14 cellular contexts compared by ENCODE assay signal in the genomic region with DNA sequence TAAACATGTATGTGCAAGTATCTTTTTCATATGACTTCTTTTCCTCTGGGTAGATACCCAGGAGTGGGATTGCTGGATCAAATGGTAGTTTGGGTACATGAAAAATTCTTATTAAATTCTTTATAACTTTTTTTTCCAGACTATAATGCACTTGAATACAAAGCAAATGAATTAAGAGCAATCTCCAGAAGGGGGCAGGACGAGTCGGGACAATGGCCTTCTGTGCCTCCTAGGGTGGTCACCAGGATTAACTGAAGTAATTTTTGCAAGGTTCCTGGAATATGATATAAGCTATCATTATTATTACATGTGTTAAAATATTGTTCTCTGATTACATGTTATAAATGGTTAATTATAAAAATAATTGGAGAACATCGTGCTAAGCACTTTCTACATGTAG.
DNase-seq lines count a peak whose midpoint lies in the region; ATAC-seq and TF ChIP-seq lines count a peak whose summit lies in the region.
"Had no signal": no experiment of that assay in that cellular context is flagged by ENCODE, and none has a peak within 500 bp of the region (broad histone marks: within the 10 kb centered on the region; RNA-seq: fewer than 3 reads in every experiment).

No MANE protein-coding gene starts in this region.

- TF ChIP-seq CTCF in left ventricle myocardium inferior (IDR thresholded peaks at IDR 0.05; ENCODE audit: borderline replicate concordance) (peak; percentile 45), fibroblast of the aortic adventitia (IDR thresholded peaks at IDR 0.05; ENCODE audit: insufficient read depth, low read length) (peak; percentile 32), uterus (IDR thresholded peaks at IDR 0.05) (no peak)

- DNase-seq in left ventricle myocardium inferior (no peak), left cardiac atrium (no peak), SK-MEL-5 (ENCODE audit: low read depth, low spot score) (peak; percentile 64), fibroblast of the aortic adventitia (ENCODE audit: low read depth) (peak; percentile 39), mesenteric fat pad (ENCODE audit: low spot score) (no peak), uterus (no peak), T-cell (no peak)
- DNase-seq: islet precursor cell, NCI-H1092, trophoblast cell had no signal

- H3K36me3 ChIP-seq in left ventricle myocardium inferior: peaks cover 41% of the 10 kb centered on the region
- no peaks in the 10 kb centered on the region for H3K36me3 ChIP-seq in uterus
- H3K36me3 ChIP-seq: BLaER1 had no signal

- no peaks in the 10 kb centered on the region for H3K9me3 ChIP-seq in left ventricle myocardium inferior (replicated peaks)
- H3K9me3 ChIP-seq in uterus: no peaks in the 10 kb centered on the region
- H3K9me3 ChIP-seq: BLaER1 had no signal

- H3K4me3 ChIP-seq in left ventricle myocardium inferior (no peak overlapping the region), fibroblast of the aortic adventitia (ENCODE audit: low read depth, low read length) (no peak overlapping the region), uterus (no peak overlapping the region)
- H3K4me3 ChIP-seq: BLaER1 had no signal

- no peak for ATAC-seq in left cardiac atrium
- ATAC-seq in T-cell (replicated peaks in 1 of 4): no peak
- ATAC-seq in HG02678 (IDR thresholded peaks at IDR 0.05; ENCODE audit: unreplicated experiment): no peak

- H3K9me3 Mint-ChIP-seq in T-cell: peaks cover 0 to 6% (median 0%) of the 10 kb centered on the region in 3 donors
- H3K9me3 Mint-ChIP-seq: dendritic cell treated with granulocyte-macrophage colony-stimulating factor and Interleukin-4, amounts not matched to agents 40 ng/mL and 50 ng/mL, for 4 days had no signal

- no peaks in the 10 kb centered on the region for H3K27me3 Mint-ChIP-seq in T-cell
- H3K27me3 Mint-ChIP-seq: dendritic cell treated with granulocyte-macrophage colony-stimulating factor and Interleukin-4, amounts not matched to agents 40 ng/mL and 50 ng/mL, for 4 days had no signal

- no peaks in the 10 kb centered on the region for H3K4me1 ChIP-seq in left ventricle myocardium inferior
- H3K4me1 ChIP-seq in uterus: no peaks in the 10 kb centered on the region
- H3K4me1 ChIP-seq: parathyroid adenoma had no signal

- H3K27ac Mint-ChIP-seq in T-cell: no peak overlapping the region
- H3K27ac Mint-ChIP-seq: dendritic cell treated with granulocyte-macrophage colony-stimulating factor and Interleukin-4, amounts not matched to agents 40 ng/mL and 50 ng/mL, for 4 days had no signal

- no peaks in the 10 kb centered on the region for H3K4me1 Mint-ChIP-seq in T-cell

- no peaks in the 10 kb centered on the region for H3K27me3 ChIP-seq in left ventricle myocardium inferior (ENCODE audit: low read depth)
- no peaks in the 10 kb centered on the region for H3K27me3 ChIP-seq in uterus
- H3K27me3 ChIP-seq: BLaER1 had no signal

- H3K27ac ChIP-seq in left ventricle myocardium inferior (replicated peaks) (no peak overlapping the region), uterus (no peak overlapping the region)
- H3K27ac ChIP-seq: BLaER1, parathyroid adenoma had no signal

- in situ Hi-C loops in SK-MEL-5 (cut with HindIII; ENCODE audit: low pct_unique_long_range_greater_than_20kb, low sequenced_read_pairs): no loop called here

- no peak for TF ChIP-seq POLR2A in uterus (IDR thresholded peaks at IDR 0.05)

- intact Hi-C loops in left ventricle myocardium inferior (cut with micrococcal nuclease) (no loop called here), left cardiac atrium (cut with DNase I) (loop anchor here in 1 of 2 donors (10.0 kb wide), 1 partner anchor 251 kb away; no protein-coding TSS in a partner anchor), uterus (cut with DNase I; ENCODE audit: low total_unique reads) (no loop called here)

- H3K4me3 Mint-ChIP-seq in T-cell: no peak overlapping the region
- H3K4me3 Mint-ChIP-seq: dendritic cell treated with granulocyte-macrophage colony-stimulating factor and Interleukin-4, amounts not matched to agents 40 ng/mL and 50 ng/mL, for 4 days had no signal

- CTCF ChIA-PET in T-cell (lab: Charles Lee): no interaction called here

- no peaks in the 10 kb centered on the region for H3K36me3 Mint-ChIP-seq in T-cell

- POLR2A ChIA-PET in T-cell (lab: Charles Lee): no interaction called here

Comparison
In these comparisons a context has a peak if more than half of its experiments do, and no peak if none do; other contexts are left out.
1. DNase-seq: peak in SK-MEL-5 (single experiment) and fibroblast of the aortic adventitia (single experiment); none in left ventricle myocardium inferior (single experiment), left cardiac atrium (single experiment), mesenteric fat pad (single experiment), uterus (0 of 2) and T-cell (0 of 34).
2. CTCF ChIP-seq: peak in left ventricle myocardium inferior (single experiment) and fibroblast of the aortic adventitia (single experiment); none in uterus (0 of 4).